In the genomic region with DNA sequence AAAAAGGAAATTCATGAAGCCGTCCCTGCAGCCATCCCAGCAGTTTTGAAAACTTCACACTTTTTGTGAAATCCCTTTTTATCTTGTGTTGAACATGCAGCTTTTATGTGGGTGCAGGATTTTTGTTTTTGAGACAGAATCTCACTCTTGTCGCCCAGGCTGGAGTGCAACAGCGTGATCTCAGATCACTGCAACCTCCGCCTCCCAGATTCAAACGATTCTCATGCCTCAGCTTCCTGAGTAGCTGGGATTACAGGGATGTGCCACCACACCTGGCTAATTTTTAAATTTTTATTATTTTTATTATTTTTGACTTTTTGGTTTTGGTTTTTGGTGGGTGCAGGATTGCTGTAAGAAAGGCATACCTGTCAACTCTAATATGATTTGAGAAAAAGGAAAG, we compare ENCODE assay signal across 30 cellular contexts.
"Had no signal": no experiment of that assay in that cellular context is flagged by ENCODE, and none has a peak within 500 bp of the region (broad histone marks: within the 10 kb centered on the region; RNA-seq: fewer than 3 reads in every experiment).

No MANE protein-coding gene starts in this region.

- DNase-seq: Karpas-422, Kasumi-1, MG63, MM.1S, MV-4-11, NCI-H1048, NCI-H1092, NCI-H1092 treated with DMSO at 0.1 percent for 48 hours, NCI-H1105, NCI-H1105 treated with DMSO at 0.1 percent for 48 hours, NCI-H1417 treated with DMSO at 0.1 percent for 48 hours, NCI-H1436, NCI-H1436 treated with DMSO at 0.1 percent for 48 hours, NCI-H146, NCI-H1694, NCI-H1694 treated with DMSO at 0.1 percent for 48 hours, NCI-H187 treated with DMSO at 0.1 percent for 48 hours, NCI-H1930, NCI-H2029, NCI-H2029 treated with DMSO at 0.1 percent for 48 hours, NCI-H2081 treated with DMSO at 0.1 percent for 48 hours, NCI-H2107, NCI-H2171, NCI-H2171 treated with DMSO at 0.1 percent for 48 hours, NCI-H2227 treated with DMSO at 0.1 percent for 48 hours, NCI-H226, NCI-H446, NCI-H446 treated with DMSO at 0.1 percent for 48 hours, NCI-H510A had no signal

- H3K36me3 ChIP-seq: MG63 had no signal

- H3K4me3 ChIP-seq: MG63 had no signal

- H3K27ac ChIP-seq: KMS-11 had no signal

- H3K4me2 ChIP-seq: KMS-11 had no signal

- H3K27me3 ChIP-seq: MG63 had no signal
